In genomic region chr21:32800056-32800455, GRCh38 we compare ENCODE assay signal across 25 cellular contexts.
"Had no signal": no experiment of that assay in that cellular context is flagged by ENCODE, and none has a peak within 500 bp of the region (broad histone marks: within the 10 kb centered on the region; RNA-seq: fewer than 3 reads in every experiment).

No MANE protein-coding gene starts in this region.

- H3K4me1 Mint-ChIP-seq: WTC11 had no signal

- H3K27me3 Mint-ChIP-seq: activated naive CD4-positive, alpha-beta T cell treated with anti-CD3 and anti-CD28 coated beads, Interleukin-2, amount 50 U/mL, for 24 hours; activated T-cell treated with anti-CD3 and anti-CD28 coated beads, Interleukin-2, amount 50 U/mL, for 24 hours; brain had no signal

- H3K27ac Mint-ChIP-seq: activated CD8-positive, alpha-beta T cell treated with anti-CD3 and anti-CD28 coated beads, Interleukin-2, amount 10 ng/mL, durations not matched to agents 7 days and 5 days; activated naive CD4-positive, alpha-beta T cell treated with anti-CD3 and anti-CD28 coated beads, Interleukin-2, amount 50 U/mL, for 24 hours; activated T-cell treated with anti-CD3 and anti-CD28 coated beads, Interleukin-2, amount 50 U/mL, for 24 hours; activated T-helper 1 cell treated with anti-CD3 and anti-CD28 coated beads, Interleukin-12 subunit alpha, Interleukin-12 subunit beta, Interleukin-2, Interleukin-4 antibody, amounts not matched to agents 30 ng/mL and 10 ng/mL and 1 ng/mL, durations not matched to agents 14 hours and 24 hours and 36 hours; T-helper 1 cell treated with Interleukin-12 subunit alpha and Interleukin-12 subunit beta and Interleukin-4 antibody, amounts not matched to agents 30 μg/mL and 1 μg/mL, for 36 hours; WTC11 had no signal

- H3K4me3 Mint-ChIP-seq: activated CD8-positive, alpha-beta T cell treated with anti-CD3 and anti-CD28 coated beads, Interleukin-2, amount 10 ng/mL, durations not matched to agents 7 days and 5 days; activated naive CD4-positive, alpha-beta T cell treated with anti-CD3 and anti-CD28 coated beads, Interleukin-2, amount 50 U/mL, for 24 hours; activated T-cell treated with anti-CD3 and anti-CD28 coated beads, Interleukin-2, amount 50 U/mL, for 24 hours; activated T-helper 1 cell treated with anti-CD3 and anti-CD28 coated beads, Interleukin-12 subunit alpha, Interleukin-12 subunit beta, Interleukin-2, Interleukin-4 antibody, amounts not matched to agents 30 ng/mL and 10 ng/mL and 1 ng/mL, durations not matched to agents 14 hours and 24 hours and 36 hours; brain; T-helper 1 cell treated with Interleukin-12 subunit alpha and Interleukin-12 subunit beta and Interleukin-4 antibody, amounts not matched to agents 30 μg/mL and 1 μg/mL, for 36 hours; WTC11 had no signal

- H3K36me3 Mint-ChIP-seq: brain, WTC11 had no signal

- DNase-seq: activated CD4-positive, alpha-beta T cell treated with anti-CD3 and anti-CD28 coated beads for 48 hours; activated CD4-positive, alpha-beta T cell treated with anti-CD3 and anti-CD28 coated beads, Interleukin-2, amount 50 U/mL, for 4 hours; activated CD4-positive, CD25-positive, alpha-beta regulatory T cell treated with anti-CD3 and anti-CD28 coated beads, Interleukin-2, amount 50 U/mL, for 72 hours; activated CD8-positive, alpha-beta memory T cell treated with anti-CD3 and anti-CD28 coated beads, Interleukin-2, amount 50 U/mL, for 48 hours; activated CD8-positive, alpha-beta T cell treated with anti-CD3 and anti-CD28 coated beads, Interleukin-2, amount 10 ng/mL, durations not matched to agents 7 days and 5 days; activated effector memory CD4-positive, alpha-beta T cell treated with Interleukin-2 at 50 U/mL for 16 hours; activated naive CD4-positive, alpha-beta T cell; activated T-cell treated with anti-CD3 and anti-CD28 coated beads, Interleukin-2, amount 50 U/mL, for 24 hours; amygdala; Kasumi-1; KBM-7; NCI-H1105 treated with DMSO at 0.1 percent for 48 hours; NCI-H1436 treated with DMSO at 0.1 percent for 48 hours; NCI-H187; NCI-H2081; NCI-H510A treated with DMSO at 0.1 percent for 48 hours; PC-3; SHP77 treated with DMSO at 0.1 percent for 48 hours had no signal

- H3K9me3 Mint-ChIP-seq: activated naive CD4-positive, alpha-beta T cell treated with anti-CD3 and anti-CD28 coated beads, Interleukin-2, amount 50 U/mL, for 24 hours; activated T-cell treated with anti-CD3 and anti-CD28 coated beads, Interleukin-2, amount 50 U/mL, for 24 hours; activated T-helper 1 cell treated with anti-CD3 and anti-CD28 coated beads, Interleukin-12 subunit alpha, Interleukin-12 subunit beta, Interleukin-2, Interleukin-4 antibody, amounts not matched to agents 30 ng/mL and 10 ng/mL and 1 ng/mL, durations not matched to agents 14 hours and 24 hours and 36 hours; brain; T-helper 1 cell treated with Interleukin-12 subunit alpha and Interleukin-12 subunit beta and Interleukin-4 antibody, amounts not matched to agents 30 μg/mL and 1 μg/mL, for 36 hours; WTC11 had no signal

- FAIRE-seq: astrocyte, RCC 7860 had no signal
